In genomic region chr12:132747395-132747794, GRCh38 we compare ENCODE assay signal across 15 cellular contexts. TPM values are rescaled to one million over a fixed set of nuclear protein-coding genes. Genes with fewer than 3 reads are reported as not detected.
DNase-seq lines count a peak whose midpoint lies in the region; ATAC-seq and TF ChIP-seq lines count a peak whose summit lies in the region.
"Had no signal": no experiment of that assay in that cellular context is flagged by ENCODE, and none has a peak within 500 bp of the region (broad histone marks: within the 10 kb centered on the region; RNA-seq: fewer than 3 reads in every experiment).

No MANE protein-coding gene starts in this region.

- peak overlapping the region; percentile 61 to 67 for H3K27ac ChIP-seq in breast epithelium
- H3K27ac ChIP-seq in neuronal stem cell (replicated peaks; ENCODE audit: low read length): no peak overlapping the region
- H3K27ac ChIP-seq: BLaER1, GM23248 had no signal

- H3K36me3 ChIP-seq in breast epithelium: no peaks in the 10 kb centered on the region
- H3K36me3 ChIP-seq in neuronal stem cell (replicated peaks in 1 of 2; ENCODE audit: control insufficient read depth in 2 of 2, insufficient read depth in 2 of 2, low read length in 2 of 2): peaks cover 62 to 98% of the 10 kb centered on the region in 2 donors

- H2AK5ac ChIP-seq in neuronal stem cell (ENCODE audit: low read depth, low read length): no peak overlapping the region

- H3K79me1 ChIP-seq in neuronal stem cell (ENCODE audit: low read depth, low read length): peaks cover 7% of the 10 kb centered on the region

- no CpG with 5 or more reads among the region's 11 CpGs for WGBS in neuronal stem cell (ENCODE audit: extremely low coverage in 2 of 2, insufficient read length in 2 of 2, insufficient replicate concordance in 1 of 2), 2 donors

- H4K8ac ChIP-seq in neuronal stem cell (ENCODE audit: low read depth, low read length): no peak overlapping the region

- BruUV-seq in MCF 10A (replicated peaks; lab: Mats Ljungman, UMichigan): no TSS peak

- no peaks in the 10 kb centered on the region for H3K27me3 Mint-ChIP-seq in MCF 10A (ENCODE audit: insufficient read depth, unreplicated experiment)
- H3K27me3 Mint-ChIP-seq in dendritic cell treated with granulocyte-macrophage colony-stimulating factor and Interleukin-4, amounts not matched to agents 40 ng/mL and 50 ng/mL, for 4 days: no peaks in the 10 kb centered on the region
- H3K27me3 Mint-ChIP-seq: CD4-positive, CD25-positive, alpha-beta regulatory T cell had no signal

- H3K4me1 ChIP-seq in breast epithelium: no peaks in the 10 kb centered on the region
- no peaks in the 10 kb centered on the region for H3K4me1 ChIP-seq in neuronal stem cell (ENCODE audit: control insufficient read depth in 2 of 2, insufficient read depth in 1 of 2, low read depth in 1 of 2, low read length in 2 of 2)
- H3K4me1 ChIP-seq: BLaER1 had no signal

- H3K4ac ChIP-seq in neuronal stem cell (ENCODE audit: low read length): no peak overlapping the region

- CTCF ChIA-PET in MCF 10A (lab: Yijun Ruan, JAX): no interaction called here

- no peaks in the 10 kb centered on the region for H3K9me3 ChIP-seq in breast epithelium
- H3K9me3 ChIP-seq in neuronal stem cell (replicated peaks in 1 of 2; ENCODE audit: control insufficient read depth in 2 of 2, insufficient read depth in 1 of 2, low read depth in 1 of 2, low read length in 2 of 2): peaks cover 0 to 4% of the 10 kb centered on the region in 2 donors
- H3K9me3 ChIP-seq: BLaER1 had no signal

- H3K18ac ChIP-seq in neuronal stem cell (ENCODE audit: low read length): no peak overlapping the region

- no peak for TF ChIP-seq CTCF in breast epithelium (IDR thresholded peaks at IDR 0.05)
- TF ChIP-seq CTCF in MCF 10A (IDR thresholded peaks at IDR 0.05; ENCODE audit: unreplicated experiment): no peak

- H4K91ac ChIP-seq in neuronal stem cell (ENCODE audit: low read depth, low read length, poor library complexity): no peak overlapping the region

- no peak overlapping the region for H3K14ac ChIP-seq in neuronal stem cell (ENCODE audit: low read length)

- H3K9ac ChIP-seq in neuronal stem cell (ENCODE audit: low read depth, low read length, poor library complexity): peak overlapping the region; percentile 30
- H3K9ac ChIP-seq: BLaER1, GM23248 had no signal

- no peak overlapping the region for H2AFZ ChIP-seq in neuronal stem cell (ENCODE audit: low read length)
- H2AFZ ChIP-seq: GM23248 had no signal

- H3K27ac Mint-ChIP-seq in MCF 10A (ENCODE audit: low read depth, unreplicated experiment): no peak overlapping the region
- H3K27ac Mint-ChIP-seq in dendritic cell treated with granulocyte-macrophage colony-stimulating factor and Interleukin-4, amounts not matched to agents 40 ng/mL and 50 ng/mL, for 4 days: peak overlapping the region; percentile 47

- H2BK120ac ChIP-seq in neuronal stem cell (ENCODE audit: low read depth, low read length): no peak overlapping the region

- no peak overlapping the region for H3K4me3 Mint-ChIP-seq in MCF 10A (ENCODE audit: unreplicated experiment)
- H3K4me3 Mint-ChIP-seq in dendritic cell treated with granulocyte-macrophage colony-stimulating factor and Interleukin-4, amounts not matched to agents 40 ng/mL and 50 ng/mL, for 4 days: no peak overlapping the region
- H3K4me3 Mint-ChIP-seq: CD4-positive, CD25-positive, alpha-beta regulatory T cell had no signal

- DNase-seq in breast epithelium (ENCODE audit: low spot score in 2 of 2) (no peak), MCF 10A (ENCODE audit: unreplicated experiment) (no peak), neuronal stem cell (ENCODE audit: low spot score) (no peak), NCI-H1092 treated with DMSO at 0.1 percent for 48 hours (lab: John Stamatoyannopoulos, UW) (no peak), T-helper 1 cell (no peak)
- DNase-seq: 8988T; AML-193; Calu3; CD4-positive, CD25-positive, alpha-beta regulatory T cell; DMS 273 treated with DMSO at 0.1 percent for 48 hours; GM23248 had no signal

- intact Hi-C loops in breast epithelium (cut with DNase I; ENCODE audit: low total_unique reads) (no loop called here), MCF 10A (cut with micrococcal nuclease) (no loop called here)
- intact Hi-C loops in dendritic cell treated with granulocyte-macrophage colony-stimulating factor and Interleukin-4, amounts not matched to agents 40 ng/mL and 50 ng/mL, for 4 days (cut with micrococcal nuclease): no loop called here

- POLR2A ChIA-PET in MCF 10A (lab: Yijun Ruan, JAX): interaction anchor here (1.0 kb wide), 1 partner anchor 37 kb away, joined by 3 read pairs; the partner anchor contains the start of gene PGAM5

- peaks cover 100% of the 10 kb centered on the region for H3K36me3 Mint-ChIP-seq in MCF 10A (ENCODE audit: insufficient read depth, unreplicated experiment)
- H3K36me3 Mint-ChIP-seq in dendritic cell treated with granulocyte-macrophage colony-stimulating factor and Interleukin-4, amounts not matched to agents 40 ng/mL and 50 ng/mL, for 4 days (ENCODE audit: low read depth): peaks cover 100% of the 10 kb centered on the region

- no peak overlapping the region for H2BK5ac ChIP-seq in neuronal stem cell (ENCODE audit: low read length)

- H3K4me2 ChIP-seq in neuronal stem cell (ENCODE audit: insufficient read depth, low read length, poor library complexity, severe bottlenecking): no peak overlapping the region
- H3K4me2 ChIP-seq: BLaER1 had no signal

- no peaks in the 10 kb centered on the region for H3K4me1 Mint-ChIP-seq in MCF 10A (ENCODE audit: insufficient read depth, unreplicated experiment)
- H3K4me1 Mint-ChIP-seq in dendritic cell treated with granulocyte-macrophage colony-stimulating factor and Interleukin-4, amounts not matched to agents 40 ng/mL and 50 ng/mL, for 4 days (ENCODE audit: low read depth): no peaks in the 10 kb centered on the region

- no peak overlapping the region for H3K23ac ChIP-seq in neuronal stem cell (ENCODE audit: low read depth, low read length, poor library complexity)

- no peaks in the 10 kb centered on the region for H3K9me3 Mint-ChIP-seq in MCF 10A (ENCODE audit: unreplicated experiment)
- no peaks in the 10 kb centered on the region for H3K9me3 Mint-ChIP-seq in dendritic cell treated with granulocyte-macrophage colony-stimulating factor and Interleukin-4, amounts not matched to agents 40 ng/mL and 50 ng/mL, for 4 days
- H3K9me3 Mint-ChIP-seq: CD4-positive, CD25-positive, alpha-beta regulatory T cell had no signal

- ATAC-seq in GM21367 (IDR thresholded peaks at IDR 0.05; ENCODE audit: unreplicated experiment): no peak
- ATAC-seq: HCT116 had no signal

- TF ChIP-seq POLR2A in breast epithelium (IDR thresholded peaks at IDR 0.05): no peak

- no peak overlapping the region for H2BK12ac ChIP-seq in neuronal stem cell (ENCODE audit: low read length)

- H3K4me3 ChIP-seq in breast epithelium (no peak overlapping the region), neuronal stem cell (ENCODE audit: low read length in 2 of 2) (no peak overlapping the region)
- H3K4me3 ChIP-seq: BLaER1, GM23248 had no signal

- H3K27me3 ChIP-seq in breast epithelium (no peaks in the 10 kb centered on the region), neuronal stem cell (ENCODE audit: control insufficient read depth in 3 of 3, insufficient read depth in 3 of 3, low read depth in 1 of 3, low read length in 3 of 3) (no peaks in the 10 kb centered on the region)
- H3K27me3 ChIP-seq: BLaER1 had no signal

- H2BK15ac ChIP-seq in neuronal stem cell (ENCODE audit: low read length): no peak overlapping the region

RNA-seq across cellular contexts. Expression of gene ANKLE2, which starts 14.2 kb away (rescaled TPM):
- total RNA-seq in breast epithelium: 10 to 100 TPM; 64.2 to 75.4 (median 73.5) TPM
- 111 and 142 TPM in 2 replicates for total RNA-seq in MCF 10A (2022)
- 34.7 TPM for polyA plus RNA-seq in neuronal stem cell (2013, experiment 1 of 2)
- polyA plus RNA-seq in neuronal stem cell (2013, experiment 2 of 2): 30.8 TPM

RNA-seq across cellular contexts. Expression of gene PGAM5, which starts 36.8 kb away (rescaled TPM):
- 10 to 100 TPM; 20.2 to 38.0 (median 22.8) TPM for total RNA-seq in breast epithelium
- total RNA-seq in MCF 10A (2022): 69.8 and 84.0 TPM in 2 replicates
- 33.9 TPM for polyA plus RNA-seq in neuronal stem cell (2013, experiment 1 of 2)
- polyA plus RNA-seq in neuronal stem cell (2013, experiment 2 of 2): 34.5 TPM
